ENCODE assay signal across 8 cellular contexts in genomic region chr20:46363874-46364669, GRCh38.
DNase-seq lines count a peak whose midpoint lies in the region; ATAC-seq lines count a peak whose summit lies in the region.

No MANE protein-coding gene starts in this region.

- ATAC-seq in GM18868 (IDR thresholded peaks at IDR 0.05; ENCODE audit: unreplicated experiment) = peak; percentile 71
- ATAC-seq in HG03135 (IDR thresholded peaks at IDR 0.05; ENCODE audit: unreplicated experiment) = peak; percentile 75

- H3K27ac ChIP-seq in cingulate gyrus (ENCODE audit: low read depth, low read length) = peak overlapping the region; percentile 95

- in situ Hi-C loops in ACHN (cut with HindIII; ENCODE audit: low pct_ligation_motif_present, low pct_unique_long_range_greater_than_20kb, low sequenced_read_pairs) = no loop called here

- DNase-seq in ACHN (peak; percentile 88), NCI-H446 treated with DMSO at 0.1 percent for 48 hours (lab: John Stamatoyannopoulos, UW) (peak; percentile 53), kidney tubule cell (ENCODE audit: low spot score) (peak; percentile 84)
- DNase-seq in activated CD4-positive, alpha-beta T cell treated with anti-CD3 and anti-CD28 coated beads for 4 hours = peak; percentile 80 to 82
- DNase-seq in stimulated activated CD4-positive, alpha-beta T cell treated with anti-CD3 and anti-CD28 coated beads, Interleukin-15, amount 100 ng/mL, for 48 hours (ENCODE audit: low read depth in 2 of 2) = peak; percentile 69 to 76

Comparison
In these comparisons a context has a peak if more than half of its experiments do, and no peak if none do; other contexts are left out.
1. Peak in every context shown above with its lines: DNase-seq, ATAC-seq and H3K27ac ChIP-seq.